In genomic region chr7:71808115-71808514, GRCh38 we compare ENCODE assay signal across 32 cellular contexts.
"Had no signal": no experiment of that assay in that cellular context is flagged by ENCODE, and none has a peak within 500 bp of the region (broad histone marks: within the 10 kb centered on the region; RNA-seq: fewer than 3 reads in every experiment).

No MANE protein-coding gene starts in this region.

- H3K4me3 ChIP-seq: adrenal gland, body of pancreas, colonic mucosa, gastrocnemius medialis, heart left ventricle had no signal

- H3K4me1 Mint-ChIP-seq: activated CD4-positive, alpha-beta memory T cell treated with anti-CD3 and anti-CD28 coated beads, Interleukin-2, amount 10 ng/mL, durations not matched to agents 7 days and 5 days; activated CD4-positive, alpha-beta T cell treated with anti-CD3 and anti-CD28 coated beads for 36 hours; activated CD4-positive, alpha-beta T cell treated with anti-CD3 and anti-CD28 coated beads, Interleukin-2, amount 10 ng/mL, durations not matched to agents 24 days and 14 days; activated naive CD4-positive, alpha-beta T cell treated with anti-CD3 and anti-CD28 coated beads, Interleukin-2, amount 50 U/mL, for 24 hours; activated naive CD8-positive, alpha-beta T cell treated with anti-CD3 and anti-CD28 coated beads for 36 hours; activated naive CD8-positive, alpha-beta T cell treated with anti-CD3 and anti-CD28 coated beads, Interleukin-2, amount 50 U/mL, for 24 hours; T-helper 17 cell had no signal

- H3K36me3 Mint-ChIP-seq: activated naive CD8-positive, alpha-beta T cell treated with anti-CD3 and anti-CD28 coated beads for 36 hours had no signal

- H3K27ac ChIP-seq: adrenal gland, body of pancreas, colonic mucosa, gastrocnemius medialis, heart left ventricle, WERI-Rb-1 had no signal

- H3K4me1 ChIP-seq: adrenal gland, body of pancreas, colonic mucosa, gastrocnemius medialis, heart left ventricle had no signal

- DNase-seq: activated CD4-positive, alpha-beta memory T cell treated with anti-CD3 and anti-CD28 coated beads, Interleukin-2, amount 10 ng/mL, durations not matched to agents 7 days and 5 days; activated CD4-positive, alpha-beta T cell treated with anti-CD3 and anti-CD28 coated beads for 36 hours; activated CD4-positive, alpha-beta T cell treated with anti-CD3 and anti-CD28 coated beads, Interleukin-2, amount 10 ng/mL, durations not matched to agents 24 days and 14 days; activated CD4-positive, alpha-beta T cell treated with anti-CD3 and anti-CD28 coated beads, Interleukin-2, amount 50 U/mL, for 4 hours; activated CD4-positive, CD25-positive, alpha-beta regulatory T cell; activated CD4-positive, CD25-positive, alpha-beta regulatory T cell treated with anti-CD3 and anti-CD28 coated beads, Interleukin-2, amount 50 U/mL, for 72 hours; activated CD8-positive, alpha-beta memory T cell treated with anti-CD3 and anti-CD28 coated beads, Interleukin-2, amount 50 U/mL, for 48 hours; activated effector memory CD4-positive, alpha-beta T cell treated with anti-CD3 and anti-CD28 coated beads, Interleukin-2, amount 50 U/mL, for 16 hours; activated naive CD4-positive, alpha-beta T cell treated with anti-CD3 and anti-CD28 coated beads for 36 hours; activated naive CD8-positive, alpha-beta T cell treated with anti-CD3 and anti-CD28 coated beads for 36 hours; activated naive CD8-positive, alpha-beta T cell treated with anti-CD3 and anti-CD28 coated beads, Interleukin-2, amount 50 U/mL, for 24 hours; activated T-cell treated with anti-CD3 and anti-CD28 coated beads, Interleukin-2, amount 50 U/mL, for 4 hours; adrenal gland; amygdala; aorta; body of pancreas; caudate nucleus; colonic mucosa; effector CD8-positive, alpha-beta T cell; foreskin fibroblast; gastrocnemius medialis; glutamatergic neuron; heart left ventricle; T-helper 1 cell; T-helper 17 cell; T1000; WERI-Rb-1 had no signal

- H3K27ac Mint-ChIP-seq: activated CD4-positive, alpha-beta memory T cell treated with anti-CD3 and anti-CD28 coated beads, Interleukin-2, amount 10 ng/mL, durations not matched to agents 7 days and 5 days; activated CD4-positive, alpha-beta T cell treated with anti-CD3 and anti-CD28 coated beads for 36 hours; activated CD4-positive, alpha-beta T cell treated with anti-CD3 and anti-CD28 coated beads, Interleukin-2, amount 10 ng/mL, durations not matched to agents 24 days and 14 days; activated naive CD4-positive, alpha-beta T cell treated with anti-CD3 and anti-CD28 coated beads for 36 hours; activated naive CD4-positive, alpha-beta T cell treated with anti-CD3 and anti-CD28 coated beads, Interleukin-2, amount 50 U/mL, for 24 hours; activated naive CD8-positive, alpha-beta T cell treated with anti-CD3 and anti-CD28 coated beads for 36 hours; activated naive CD8-positive, alpha-beta T cell treated with anti-CD3 and anti-CD28 coated beads, Interleukin-2, amount 50 U/mL, for 24 hours; activated T-helper 1 cell treated with anti-CD3 and anti-CD28 coated beads, Interleukin-12 subunit alpha, Interleukin-12 subunit beta, Interleukin-2, Interleukin-4 antibody, amounts not matched to agents 30 ng/mL and 10 ng/mL and 1 ng/mL, durations not matched to agents 14 hours and 24 hours and 36 hours; activated T-helper 2 cell treated with anti-CD3 and anti-CD28 coated beads, Interferon-gamma antibody, Interleukin-2, Interleukin-4, amounts not matched to agents 10 μg/mL and 5 μg/mL and 100 μg/mL, durations not matched to agents 14 hours and 24 hours and 36 hours; T-helper 17 cell; T-helper 2 cell treated with Interferon-gamma antibody and Interleukin-4, amounts not matched to agents 5 μg/mL and 100 μg/mL, for 36 hours had no signal

- H3K27me3 ChIP-seq: adrenal gland, body of pancreas, colonic mucosa, gastrocnemius medialis, heart left ventricle had no signal

- H3K27me3 Mint-ChIP-seq: activated CD4-positive, alpha-beta memory T cell treated with anti-CD3 and anti-CD28 coated beads, Interleukin-2, amount 10 ng/mL, durations not matched to agents 7 days and 5 days; activated CD4-positive, alpha-beta T cell treated with anti-CD3 and anti-CD28 coated beads for 36 hours; activated CD4-positive, alpha-beta T cell treated with anti-CD3 and anti-CD28 coated beads, Interleukin-2, amount 10 ng/mL, durations not matched to agents 24 days and 14 days; activated naive CD4-positive, alpha-beta T cell treated with anti-CD3 and anti-CD28 coated beads, Interleukin-2, amount 50 U/mL, for 24 hours; activated naive CD8-positive, alpha-beta T cell treated with anti-CD3 and anti-CD28 coated beads for 36 hours; activated naive CD8-positive, alpha-beta T cell treated with anti-CD3 and anti-CD28 coated beads, Interleukin-2, amount 50 U/mL, for 24 hours; T-helper 17 cell had no signal

- H3K9me3 ChIP-seq: adrenal gland, colonic mucosa, gastrocnemius medialis had no signal

- ATAC-seq: activated CD4-positive, alpha-beta T cell treated with anti-CD3 and anti-CD28 coated beads for 36 hours; activated naive CD8-positive, alpha-beta T cell treated with anti-CD3 and anti-CD28 coated beads, Interleukin-2, amount 50 U/mL, for 24 hours; activated T-cell treated with anti-CD3 and anti-CD28 coated beads, Interleukin-2, amount 50 U/mL, for 4 hours; body of pancreas; esophagus mucosa; gastrocnemius medialis; heart left ventricle; T-helper 17 cell had no signal

- H3K36me3 ChIP-seq: adrenal gland, colonic mucosa, gastrocnemius medialis, heart left ventricle, WERI-Rb-1 had no signal

- H3K9me3 Mint-ChIP-seq: activated naive CD4-positive, alpha-beta T cell treated with anti-CD3 and anti-CD28 coated beads, Interleukin-2, amount 50 U/mL, for 24 hours had no signal

- H3K4me3 Mint-ChIP-seq: activated CD4-positive, alpha-beta memory T cell treated with anti-CD3 and anti-CD28 coated beads, Interleukin-2, amount 10 ng/mL, durations not matched to agents 7 days and 5 days; activated CD4-positive, alpha-beta T cell treated with anti-CD3 and anti-CD28 coated beads for 36 hours; activated CD4-positive, alpha-beta T cell treated with anti-CD3 and anti-CD28 coated beads, Interleukin-2, amount 10 ng/mL, durations not matched to agents 24 days and 14 days; activated naive CD4-positive, alpha-beta T cell treated with anti-CD3 and anti-CD28 coated beads for 36 hours; activated naive CD4-positive, alpha-beta T cell treated with anti-CD3 and anti-CD28 coated beads, Interleukin-2, amount 50 U/mL, for 24 hours; activated naive CD8-positive, alpha-beta T cell treated with anti-CD3 and anti-CD28 coated beads for 36 hours; activated naive CD8-positive, alpha-beta T cell treated with anti-CD3 and anti-CD28 coated beads, Interleukin-2, amount 50 U/mL, for 24 hours; activated T-cell treated with anti-CD3 and anti-CD28 coated beads, Interleukin-2, amount 50 U/mL, for 4 hours; activated T-helper 1 cell treated with anti-CD3 and anti-CD28 coated beads, Interleukin-12 subunit alpha, Interleukin-12 subunit beta, Interleukin-2, Interleukin-4 antibody, amounts not matched to agents 30 ng/mL and 10 ng/mL and 1 ng/mL, durations not matched to agents 14 hours and 24 hours and 36 hours; T-helper 17 cell; T-helper 2 cell treated with Interferon-gamma antibody and Interleukin-4, amounts not matched to agents 5 μg/mL and 100 μg/mL, for 36 hours had no signal
